8 cellular contexts compared by ENCODE assay signal in the genomic region with DNA sequence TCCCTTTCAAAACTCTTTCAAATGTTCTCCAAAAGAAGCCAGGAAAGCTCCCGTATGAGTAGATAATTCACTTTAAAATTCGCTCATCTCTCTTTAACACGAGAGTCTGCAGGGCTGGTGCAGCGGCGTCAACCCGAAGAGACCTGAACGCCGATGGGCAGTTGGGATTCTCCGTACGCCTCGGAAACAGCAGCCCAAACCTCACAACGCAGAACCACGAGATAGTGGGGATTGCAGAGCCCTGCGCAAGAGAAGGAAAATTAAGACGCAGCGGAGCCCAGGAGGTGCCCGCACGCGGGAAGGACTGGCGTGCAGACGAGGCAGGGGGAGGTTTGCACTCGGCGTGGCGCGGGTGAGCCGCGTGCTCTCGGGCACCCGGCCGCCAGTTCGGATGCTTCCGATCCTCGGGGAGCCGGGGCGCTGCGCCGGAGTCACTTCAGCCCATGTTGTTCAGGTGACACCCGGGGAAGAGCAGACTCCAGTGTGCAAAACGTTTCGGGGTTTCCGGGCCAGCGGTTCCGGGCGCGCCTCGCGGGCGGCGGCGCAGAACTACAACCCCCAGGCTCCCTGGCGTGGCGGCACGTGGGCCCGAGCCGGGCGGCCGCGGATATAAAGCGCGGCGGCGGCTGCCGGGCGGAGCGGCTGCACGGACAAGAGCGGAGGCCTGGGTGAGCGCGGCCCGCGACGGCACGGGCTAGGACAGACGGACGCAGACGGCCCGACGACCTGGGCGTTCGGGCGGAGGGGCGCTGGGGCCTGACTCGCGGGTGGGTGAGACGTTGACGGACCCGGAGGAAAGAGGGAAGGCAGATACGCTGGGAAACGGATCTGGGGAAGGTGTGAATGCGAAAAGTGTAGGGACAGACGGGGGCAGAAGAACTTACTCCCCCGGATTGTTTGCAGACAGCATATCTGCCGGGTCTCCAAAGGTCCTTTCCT. TPM values are rescaled to one million over a fixed set of nuclear protein-coding genes. Genes with fewer than 3 reads are reported as not detected.
DNase-seq lines count a peak whose midpoint lies in the region; ATAC-seq and TF ChIP-seq lines count a peak whose summit lies in the region.

A gene with protein sequence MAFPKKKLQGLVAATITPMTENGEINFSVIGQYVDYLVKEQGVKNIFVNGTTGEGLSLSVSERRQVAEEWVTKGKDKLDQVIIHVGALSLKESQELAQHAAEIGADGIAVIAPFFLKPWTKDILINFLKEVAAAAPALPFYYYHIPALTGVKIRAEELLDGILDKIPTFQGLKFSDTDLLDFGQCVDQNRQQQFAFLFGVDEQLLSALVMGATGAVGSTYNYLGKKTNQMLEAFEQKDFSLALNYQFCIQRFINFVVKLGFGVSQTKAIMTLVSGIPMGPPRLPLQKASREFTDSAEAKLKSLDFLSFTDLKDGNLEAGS (plus strand): TSS at position 636 of the 939 bp plus-strand sequence. CDS start 4,599 bp downstream, outside the sequence.

- no peaks in the 10 kb centered on the region for H3K79me2 ChIP-seq in mesendoderm (ENCODE audit: control insufficient read depth, insufficient read depth, low read length)

- H2BK5ac ChIP-seq in mesendoderm (ENCODE audit: low read length) = no peak within 1 kb of the TSS

- no peak within 1 kb of the TSS for H2BK120ac ChIP-seq in mesendoderm (ENCODE audit: low read depth, low read length)

- peaks cover 3% of the 10 kb centered on the region for H3K4me1 ChIP-seq in effector memory CD4-positive, alpha-beta T cell (ENCODE audit: control insufficient read depth, insufficient read depth, low read length, poor library complexity, severe bottlenecking)
- no peaks in the 10 kb centered on the region for H3K4me1 ChIP-seq in mesendoderm (ENCODE audit: control insufficient read depth, low read depth, low read length)

- DNase-seq in NCI-H82 (lab: John Stamatoyannopoulos, UW) (peak; percentile 90), mesendoderm (peak; percentile 79)
- DNase-seq in activated CD8-positive, alpha-beta memory T cell treated with anti-CD3 and anti-CD28 coated beads for 1 hour (ENCODE audit: extremely low read depth in 1 of 2, low read depth in 1 of 2) = peak; percentile 49 to 76
- DNase-seq in effector memory CD4-positive, alpha-beta T cell = peak; percentile 79 to 80 (median 79)
- peak; percentile 69 for DNase-seq in stimulated activated CD8-positive, alpha-beta memory T cell treated with anti-CD3 and anti-CD28 coated beads, Interleukin-15, amount 100 ng/mL, for 24 hours (ENCODE audit: low read depth)

- H4K8ac ChIP-seq in mesendoderm (ENCODE audit: low read depth, low read length) = no peak within 1 kb of the TSS

- peak within 1 kb of the TSS; percentile 93 for H3K4me2 ChIP-seq in mesendoderm (ENCODE audit: low read length)

- no peaks in the 10 kb centered on the region for H3K27me3 ChIP-seq in effector memory CD4-positive, alpha-beta T cell (replicated peaks; ENCODE audit: control insufficient read depth, insufficient read depth, low read length, poor library complexity, severe bottlenecking)
- H3K27me3 ChIP-seq in mesendoderm (ENCODE audit: insufficient read depth, low read length, poor library complexity) = peaks cover 5% of the 10 kb centered on the region

- no peak for TF ChIP-seq CTCF in C4-2B (conservative IDR thresholded peaks at IDR 0.05)

- H3K36me3 ChIP-seq in effector memory CD4-positive, alpha-beta T cell (ENCODE audit: control insufficient read depth, insufficient read depth, low read length) = no peaks in the 10 kb centered on the region
- H3K36me3 ChIP-seq in mesendoderm (ENCODE audit: control insufficient read depth, insufficient read depth, low read length) = no peaks in the 10 kb centered on the region

- H2BK15ac ChIP-seq in mesendoderm (replicated peaks; ENCODE audit: low read depth) = peak within 1 kb of the TSS; percentile 76

- H3K56ac ChIP-seq in mesendoderm (ENCODE audit: low read length) = peak within 1 kb of the TSS; percentile 91

- WGBS in mesendoderm (ENCODE audit: extremely low coverage, insufficient coverage, low lambda C conversion rate) = no CpG with 5 or more reads among the region's 93 CpGs

- H3K4me3 ChIP-seq in effector memory CD4-positive, alpha-beta T cell (ENCODE audit: insufficient read depth, low read depth, low read length, poor library complexity, severe bottlenecking) = peak within 1 kb of the TSS; percentile 61
- H3K4me3 ChIP-seq in mesendoderm (ENCODE audit: low read length) = peak within 1 kb of the TSS; percentile 55

- no peak within 1 kb of the TSS for H2AK5ac ChIP-seq in mesendoderm (ENCODE audit: low read length)

- H3K79me1 ChIP-seq in mesendoderm (ENCODE audit: low read length) = no peaks in the 10 kb centered on the region

- H4K5ac ChIP-seq in mesendoderm (ENCODE audit: low read length) = no peak within 1 kb of the TSS

- H3K23ac ChIP-seq in mesendoderm (ENCODE audit: low read length) = peak within 1 kb of the TSS; percentile 20

- no peak within 1 kb of the TSS for H3K18ac ChIP-seq in mesendoderm (ENCODE audit: low read length)

- H3K9ac ChIP-seq in mesendoderm (ENCODE audit: low read length) = peak within 1 kb of the TSS; percentile 87

- peak; percentile 90 for ATAC-seq in GM19351 (IDR thresholded peaks at IDR 0.05; ENCODE audit: unreplicated experiment)
- peak; percentile 70 for ATAC-seq in HG03469 (IDR thresholded peaks at IDR 0.05; ENCODE audit: unreplicated experiment)

- H3K27ac ChIP-seq in C4-2B (peak within 1 kb of the TSS; percentile 70), mesendoderm (ENCODE audit: low read depth, low read length) (no peak within 1 kb of the TSS)
- peak within 1 kb of the TSS; percentile 54 for H3K27ac ChIP-seq in effector memory CD4-positive, alpha-beta T cell (ENCODE audit: insufficient read depth, low read length, poor library complexity, severe bottlenecking)

- H3K4ac ChIP-seq in mesendoderm (ENCODE audit: low read depth, low read length) = peak within 1 kb of the TSS; percentile 5

- no peaks in the 10 kb centered on the region for H3K9me3 ChIP-seq in effector memory CD4-positive, alpha-beta T cell (ENCODE audit: control insufficient read depth, low read length)

RNA-seq across cellular contexts. Expression of the gene that starts here (rescaled TPM):
- polyA plus RNA-seq in mesendoderm (2013, experiment 1 of 2) = 2.9 TPM
- 2.8 TPM for polyA plus RNA-seq in mesendoderm (2013, experiment 2 of 2)
